In the genomic region with DNA sequence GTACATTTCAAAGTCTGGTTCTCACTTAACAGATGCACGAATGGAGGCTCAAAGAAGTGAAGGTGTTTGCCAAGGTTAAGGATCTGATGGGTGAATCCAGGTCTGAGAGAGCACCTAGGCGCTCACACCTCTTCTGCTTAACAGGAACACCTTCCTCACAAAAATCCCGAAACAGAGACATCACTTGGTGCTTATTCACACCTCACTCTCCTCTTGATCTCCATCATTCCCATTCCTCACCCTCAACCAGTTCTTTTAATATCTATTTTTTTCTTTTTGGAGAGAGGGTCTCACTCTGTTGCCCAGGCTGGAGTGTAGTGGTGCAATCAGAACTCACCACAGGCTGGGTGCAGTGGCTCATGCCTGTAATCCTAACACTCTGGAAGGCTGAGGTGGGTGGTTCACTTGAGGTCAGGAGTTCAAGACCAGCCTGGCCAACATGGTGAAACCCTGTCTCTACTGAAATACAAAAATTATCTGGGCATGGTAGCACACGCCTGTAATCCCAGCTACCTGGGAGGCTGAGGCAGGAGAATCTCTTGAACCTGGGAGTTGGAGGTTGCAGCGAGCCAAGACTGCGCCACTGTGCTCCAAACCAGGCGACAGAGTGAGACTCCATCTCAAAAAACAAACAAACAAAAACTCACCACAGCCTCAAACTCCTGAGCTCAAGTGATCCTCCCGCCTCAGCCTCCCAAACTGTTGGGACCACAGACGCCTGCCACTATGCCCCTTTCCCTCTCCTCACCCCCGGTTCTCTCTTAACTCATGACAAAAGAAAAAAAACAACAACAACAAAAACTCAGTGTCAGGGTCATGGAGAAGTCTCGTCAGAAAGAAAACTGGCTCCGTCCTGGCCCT, we compare ENCODE assay signal across 25 cellular contexts. TPM values are rescaled to one million over a fixed set of nuclear protein-coding genes. Genes with fewer than 3 reads are reported as not detected.
DNase-seq lines count a peak whose midpoint lies in the region; ATAC-seq, FAIRE-seq and TF ChIP-seq lines count a peak whose summit lies in the region.
"Had no signal": no experiment of that assay in that cellular context is flagged by ENCODE, and none has a peak within 500 bp of the region (broad histone marks: within the 10 kb centered on the region; RNA-seq: fewer than 3 reads in every experiment).

No MANE protein-coding gene starts in this region.

- ATAC-seq in left cardiac atrium = no peak
- ATAC-seq in stimulated activated naive B cell treated with anti-CD40 and anti-IgM and Interleukin-4, amounts not matched to agents 10 μg/mL and 1 μg/mL and 100 μg/mL, for 72 hours (replicated peaks) = no peak

- TF ChIP-seq CTCF in left ventricle myocardium inferior (IDR thresholded peaks at IDR 0.05; ENCODE audit: borderline replicate concordance) (no peak), astrocyte (IDR thresholded peaks at IDR 0.05; ENCODE audit: insufficient read depth, low read depth, low read length) (no peak), mesothelial cell of epicardium (IDR thresholded peaks at IDR 0.05; ENCODE audit: unreplicated experiment) (no peak)

- H3K9me3 Mint-ChIP-seq in astrocyte (ENCODE audit: unreplicated experiment) (peaks cover 3% of the 10 kb centered on the region), mesothelial cell of epicardium (no peaks in the 10 kb centered on the region)
- H3K9me3 Mint-ChIP-seq in stimulated activated naive B cell treated with anti-CD40 and anti-IgM and Interleukin-4, amounts not matched to agents 10 μg/mL and 1 μg/mL and 100 μg/mL, for 72 hours = no peaks in the 10 kb centered on the region
- H3K9me3 Mint-ChIP-seq: HFFc6 had no signal

- H2AFZ ChIP-seq in astrocyte (ENCODE audit: low read depth, low read length) = no peak overlapping the region

- no peak for FAIRE-seq in astrocyte (lab: Jason Lieb, UNC)
- FAIRE-seq: A204.1, keratinocyte had no signal

- no peak overlapping the region for H3K9ac ChIP-seq in astrocyte (ENCODE audit: low read length)

- H3K4me1 ChIP-seq in left ventricle myocardium inferior = peaks cover 69% of the 10 kb centered on the region
- H3K4me1 ChIP-seq in astrocyte (ENCODE audit: insufficient read depth, low read length) = peaks cover 8% of the 10 kb centered on the region

- H4K20me1 ChIP-seq in astrocyte (ENCODE audit: insufficient read depth, low read length) = no peaks in the 10 kb centered on the region

- H3K36me3 Mint-ChIP-seq in astrocyte (ENCODE audit: low read depth, unreplicated experiment) (no peaks in the 10 kb centered on the region), mesothelial cell of epicardium (no peaks in the 10 kb centered on the region)
- H3K36me3 Mint-ChIP-seq in stimulated activated naive B cell treated with anti-CD40 and anti-IgM and Interleukin-4, amounts not matched to agents 10 μg/mL and 1 μg/mL and 100 μg/mL, for 72 hours = peaks cover 1 to 3% of the 10 kb centered on the region in 2 donors

- H3K27me3 Mint-ChIP-seq in astrocyte (ENCODE audit: low read depth, unreplicated experiment) (peaks cover 12% of the 10 kb centered on the region), mesothelial cell of epicardium (ENCODE audit: low read depth) (no peaks in the 10 kb centered on the region)
- peaks cover 8% of the 10 kb centered on the region in 2 donors for H3K27me3 Mint-ChIP-seq in stimulated activated naive B cell treated with anti-CD40 and anti-IgM and Interleukin-4, amounts not matched to agents 10 μg/mL and 1 μg/mL and 100 μg/mL, for 72 hours

- intact Hi-C loops in left ventricle myocardium inferior (cut with micrococcal nuclease) = no loop called here
- intact Hi-C loops in left cardiac atrium (cut with DNase I) = loop anchor here in 1 of 2 donors (10.0 kb wide), 1 partner anchor 58 kb away; no protein-coding TSS in a partner anchor

- H3K4me3 ChIP-seq in left ventricle myocardium inferior = no peak overlapping the region
- H3K4me3 ChIP-seq in astrocyte (ENCODE audit: insufficient read depth, low read depth, low read length) = no peak overlapping the region
- H3K4me3 ChIP-seq: adrenal gland had no signal

- H3K4me2 ChIP-seq in astrocyte (ENCODE audit: low read length) = peak overlapping the region; percentile 4

- no peaks in the 10 kb centered on the region for H3K79me2 ChIP-seq in astrocyte (ENCODE audit: insufficient read depth, low read length)

- DNase-seq in left ventricle myocardium inferior (no peak), left cardiac atrium (no peak), astrocyte (ENCODE audit: low read depth) (no peak), mesothelial cell of epicardium (ENCODE audit: low spot score in 2 of 2, unreplicated experiment in 2 of 2) (no peak), NCI-H1417 (lab: John Stamatoyannopoulos, UW) (no peak), UCSD-AML1 (lab: John Stamatoyannopoulos, UW; ENCODE audit: unreplicated experiment) (no peak)
- DNase-seq in stimulated activated naive B cell treated with anti-CD40 and anti-IgM and Interleukin-4, amounts not matched to agents 10 μg/mL and 1 μg/mL and 100 μg/mL, for 72 hours = no peak
- no peak for DNase-seq in activated effector memory CD4-positive, alpha-beta T cell treated with Interleukin-2 at 50 U/mL for 16 hours
- DNase-seq: activated CD4-positive, alpha-beta T cell treated with anti-CD3 and anti-CD28 coated beads, Interleukin-2, amount 50 U/mL, for 4 hours; activated gamma-delta T cell treated with Interleukin-2 at 50 U/mL for 16 hours; DMS 273 treated with DMSO at 0.1 percent for 48 hours; foreskin melanocyte; GDM1; NCI-H1417 treated with DMSO at 0.1 percent for 48 hours; NCI-H524 treated with DMSO at 0.1 percent for 48 hours; SHP77 treated with DMSO at 0.1 percent for 48 hours; stimulated activated CD8-positive, alpha-beta memory T cell treated with anti-CD3 and anti-CD28 coated beads, Interleukin-4, amount 100 ng/mL, for 48 hours; T-helper 1 cell had no signal

- H3K27ac Mint-ChIP-seq in astrocyte (ENCODE audit: unreplicated experiment) = no peak overlapping the region
- H3K27ac Mint-ChIP-seq in mesothelial cell of epicardium = peak overlapping the region; percentile 47
- H3K27ac Mint-ChIP-seq in stimulated activated naive B cell treated with anti-CD40 and anti-IgM and Interleukin-4, amounts not matched to agents 10 μg/mL and 1 μg/mL and 100 μg/mL, for 72 hours = peak overlapping the region; percentile 61

- H3K27me3 ChIP-seq in left ventricle myocardium inferior (ENCODE audit: low read depth) (no peaks in the 10 kb centered on the region), astrocyte (ENCODE audit: insufficient read depth, low read length) (peaks cover 4% of the 10 kb centered on the region)
- H3K27me3 ChIP-seq: adrenal gland had no signal

- H3K36me3 ChIP-seq in left ventricle myocardium inferior = peaks cover 20% of the 10 kb centered on the region
- no peaks in the 10 kb centered on the region for H3K36me3 ChIP-seq in astrocyte (ENCODE audit: insufficient read depth, low read length)
- H3K36me3 ChIP-seq: adrenal gland had no signal

- no peaks in the 10 kb centered on the region for H3K9me3 ChIP-seq in left ventricle myocardium inferior (replicated peaks)
- H3K9me3 ChIP-seq in astrocyte (ENCODE audit: insufficient read depth, low read depth, low read length) = no peaks in the 10 kb centered on the region
- H3K9me3 ChIP-seq: adrenal gland had no signal

- H3K27ac ChIP-seq in left ventricle myocardium inferior (replicated peaks) = peak overlapping the region; percentile 90
- no peak overlapping the region for H3K27ac ChIP-seq in astrocyte (ENCODE audit: low read depth, low read length)
- H3K27ac ChIP-seq: C4-2B had no signal

- peaks cover 6% of the 10 kb centered on the region for H3K4me1 Mint-ChIP-seq in astrocyte (ENCODE audit: low read depth, unreplicated experiment)
- H3K4me1 Mint-ChIP-seq in mesothelial cell of epicardium = peaks cover 10% of the 10 kb centered on the region
- H3K4me1 Mint-ChIP-seq in stimulated activated naive B cell treated with anti-CD40 and anti-IgM and Interleukin-4, amounts not matched to agents 10 μg/mL and 1 μg/mL and 100 μg/mL, for 72 hours = peaks cover 25 to 39% of the 10 kb centered on the region in 2 donors

- no peak overlapping the region for H3K4me3 Mint-ChIP-seq in astrocyte (ENCODE audit: unreplicated experiment)
- no peak overlapping the region for H3K4me3 Mint-ChIP-seq in mesothelial cell of epicardium
- H3K4me3 Mint-ChIP-seq in stimulated activated naive B cell treated with anti-CD40 and anti-IgM and Interleukin-4, amounts not matched to agents 10 μg/mL and 1 μg/mL and 100 μg/mL, for 72 hours = peak overlapping the region; percentile 53 to 67
- H3K4me3 Mint-ChIP-seq: HFFc6 had no signal

RNA-seq across cellular contexts. Expression of a gene that starts 15.1 kb away (rescaled TPM):
- total RNA-seq in left ventricle myocardium inferior (147 TPM), left cardiac atrium (100 to 1,000 TPM in 1 of 2 donors, 10 to 100 TPM in 1; 44.2 to 124 TPM), astrocyte (0.34 and 0.50 TPM in 2 replicates), mesothelial cell of epicardium (2.7 to 4.6 TPM (median 4.1 TPM) in 3 replicates)
- total RNA-seq: HFFc6 had no signal

RNA-seq across cellular contexts. Expression of a gene that starts 29.5 kb away (rescaled TPM):
- total RNA-seq in left ventricle myocardium inferior = not detected
- total RNA-seq in left cardiac atrium = not detected
- total RNA-seq in astrocyte = not detected in 2 replicates
- total RNA-seq in mesothelial cell of epicardium = not detected in 3 replicates
- total RNA-seq: adrenal gland, dermis microvascular lymphatic vessel endothelial cell, epithelial cell of proximal tubule, HFFc6 had no signal

RNA-seq across cellular contexts. Expression of a gene that starts 51.6 kb away (rescaled TPM):
- total RNA-seq in left ventricle myocardium inferior (not detected), left cardiac atrium (not detected), astrocyte (not detected in 2 replicates), mesothelial cell of epicardium (not detected in 3 replicates)
- total RNA-seq: adrenal gland, dermis microvascular lymphatic vessel endothelial cell, epithelial cell of proximal tubule, HFFc6 had no signal

Comparison
In these comparisons a context has a peak if more than half of its experiments do, and no peak if none do; other contexts are left out.
1. H3K4me3 Mint-ChIP-seq: peak in stimulated activated naive B cell treated with anti-CD40 and anti-IgM and Interleukin-4, amounts not matched to agents 10 μg/mL and 1 μg/mL and 100 μg/mL, for 72 hours (2 of 2); none in astrocyte (single experiment) and mesothelial cell of epicardium (single experiment).